In the genomic region with DNA sequence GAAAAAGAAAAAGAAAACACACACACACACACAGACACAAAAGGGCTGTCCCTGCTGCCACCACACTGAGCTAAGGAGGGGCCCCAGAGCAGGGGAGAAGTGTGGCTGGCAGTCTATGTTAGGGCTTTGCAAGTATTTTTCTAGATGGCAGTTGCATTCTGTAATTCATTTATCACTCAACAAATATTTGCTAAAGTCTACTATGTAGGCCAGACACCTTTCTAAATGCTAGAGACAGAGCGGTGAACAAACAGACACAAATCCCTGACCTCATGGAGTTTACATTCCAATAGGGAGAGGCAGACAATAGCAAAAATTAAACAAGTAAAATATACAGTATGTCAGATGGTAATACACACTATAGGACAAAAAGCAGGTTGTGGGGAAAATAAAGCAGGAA, we compare ENCODE assay signal across 1 cellular context.
A peak's percentile ranks its signal among the peaks of the same experiment; 100 is the strongest.
TF ChIP-seq lines count a peak whose summit lies in the region.

No MANE protein-coding gene starts in this region.

TF ChIP-seq in K562, 482 proteins besides CTCF, POLR2A, EP300 and RAD21:
- no peak for TF ChIP-seq PURB (CRISPR knock-in tag; IDR thresholded peaks at IDR 0.05; ENCODE audit: low read depth)
- TF ChIP-seq ZNF316 (IDR thresholded peaks at IDR 0.05): peak; percentile 34
TF ChIP-seq in K562: peak in this region for 1.
